29 cellular contexts compared by ENCODE assay signal in the genomic region with DNA sequence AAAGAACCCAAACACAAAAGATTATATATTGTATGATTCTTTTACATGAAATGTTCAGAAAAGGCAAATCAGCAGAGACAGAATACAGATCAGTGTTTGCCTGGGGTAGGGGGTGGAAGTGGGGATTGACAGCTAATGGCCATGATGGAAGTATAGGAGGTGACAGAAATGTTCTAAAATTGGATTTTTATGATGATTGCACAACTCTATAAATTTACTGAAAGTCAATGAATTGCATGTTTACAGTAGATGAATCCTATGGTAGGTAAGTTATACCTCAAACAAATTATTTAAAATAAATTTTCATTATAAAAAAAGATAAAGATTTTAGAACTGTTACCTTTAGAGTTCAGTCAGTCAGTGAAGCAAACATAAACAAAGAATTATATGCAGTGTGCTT.
"Had no signal": no experiment of that assay in that cellular context is flagged by ENCODE, and none has a peak within 500 bp of the region (broad histone marks: within the 10 kb centered on the region; RNA-seq: fewer than 3 reads in every experiment).

No MANE protein-coding gene starts in this region.

- H3K4me3 Mint-ChIP-seq: stimulated activated effector memory CD8-positive, alpha-beta T cell treated with anti-CD3 and anti-CD28 coated beads, Interleukin-12 subunit alpha, Interleukin-12 subunit beta, amount 100 ng/mL, for 72 hours; stimulated activated memory B cell treated with anti-CD40 and anti-IgM and Interleukin-4, amounts not matched to agents 10 μg/mL and 1 μg/mL and 100 μg/mL, for 72 hours; stimulated activated naive B cell treated with anti-CD40 and anti-IgM and Interleukin-4, amounts not matched to agents 10 μg/mL and 1 μg/mL and 100 μg/mL, for 72 hours; stimulated activated naive CD8-positive, alpha-beta T cell treated with anti-CD3 and anti-CD28 coated beads, Interleukin-15, amount 100 ng/mL, for 72 hours; stimulated activated naive CD8-positive, alpha-beta T cell treated with anti-CD3 and anti-CD28 coated beads, Interleukin-15, Interleukin-2, amounts not matched to agents 100 ng/mL and 50 ng/mL, for 24 hours; type B pancreatic cell had no signal

- H3K27me3 Mint-ChIP-seq: stimulated activated memory B cell treated with anti-CD40 and anti-IgM and Interleukin-4, amounts not matched to agents 10 μg/mL and 1 μg/mL and 100 μg/mL, for 72 hours; stimulated activated naive B cell treated with anti-CD40 and anti-IgM and Interleukin-4, amounts not matched to agents 10 μg/mL and 1 μg/mL and 100 μg/mL, for 72 hours; stimulated activated naive CD8-positive, alpha-beta T cell treated with anti-CD3 and anti-CD28 coated beads, Interleukin-15, amount 100 ng/mL, for 72 hours; stimulated activated naive CD8-positive, alpha-beta T cell treated with anti-CD3 and anti-CD28 coated beads, Interleukin-15, Interleukin-2, amounts not matched to agents 100 ng/mL and 50 ng/mL, for 24 hours; type B pancreatic cell had no signal

- DNase-seq: stimulated activated CD4-positive, alpha-beta T cell treated with anti-CD3 and anti-CD28 coated beads, Interleukin-2, amount 100 ng/mL, for 48 hours; stimulated activated CD4-positive, alpha-beta T cell treated with anti-CD3 and anti-CD28 coated beads, Interleukin-4, amount 100 ng/mL, for 1 hour; stimulated activated CD4-positive, alpha-beta T cell treated with anti-CD3 and anti-CD28 coated beads, Interleukin-4, amount 100 ng/mL, for 24 hours; stimulated activated CD4-positive, alpha-beta T cell treated with anti-CD3 and anti-CD28 coated beads, Interleukin-4, amount 100 ng/mL, for 4 hours; stimulated activated CD8-positive, alpha-beta memory T cell treated with anti-CD3 and anti-CD28 coated beads, Interleukin-4, amount 100 ng/mL, for 48 hours; stimulated activated naive B cell treated with anti-CD40 and anti-IgM and Interleukin-4, amounts not matched to agents 10 μg/mL and 1 μg/mL and 100 μg/mL, for 72 hours; stimulated activated naive CD4-positive, alpha-beta T cell; stimulated activated naive CD4-positive, alpha-beta T cell treated with Interleukin-2 at 50 U/mL for 16 hours; stimulated activated naive CD8-positive, alpha-beta T cell treated with anti-CD3 and anti-CD28 coated beads, Interleukin-15, amount 100 ng/mL, for 72 hours; stimulated activated naive CD8-positive, alpha-beta T cell treated with anti-CD3 and anti-CD28 coated beads, Interleukin-15, Interleukin-2, amounts not matched to agents 100 U/mL and 50 U/mL, for 24 hours; stomach; substantia nigra; testis; thyroid gland; tibial artery; transverse colon; trophoblast cell; upper lobe of left lung; upper lobe of right lung; uterus had no signal

- H3K4me3 ChIP-seq: stomach, suprapubic skin, testis, thoracic aorta, thyroid gland, tibial artery, tibial nerve, transverse colon, upper lobe of left lung, upper lobe of right lung, uterus, vagina had no signal

- H3K4me1 ChIP-seq: suprapubic skin, testis, thyroid gland, tibial artery, transverse colon, uterus, vagina had no signal

- H3K27ac Mint-ChIP-seq: stimulated activated effector memory CD8-positive, alpha-beta T cell treated with anti-CD3 and anti-CD28 coated beads, Interleukin-12 subunit alpha, Interleukin-12 subunit beta, amount 100 ng/mL, for 72 hours; stimulated activated memory B cell treated with anti-CD40 and anti-IgM and Interleukin-4, amounts not matched to agents 10 μg/mL and 1 μg/mL and 100 μg/mL, for 72 hours; stimulated activated naive B cell treated with anti-CD40 and anti-IgM and Interleukin-4, amounts not matched to agents 10 μg/mL and 1 μg/mL and 100 μg/mL, for 72 hours; stimulated activated naive CD8-positive, alpha-beta T cell treated with anti-CD3 and anti-CD28 coated beads, Interleukin-15, amount 100 ng/mL, for 72 hours; stimulated activated naive CD8-positive, alpha-beta T cell treated with anti-CD3 and anti-CD28 coated beads, Interleukin-15, Interleukin-2, amounts not matched to agents 100 ng/mL and 50 ng/mL, for 24 hours; type B pancreatic cell had no signal

- H3K9me3 Mint-ChIP-seq: stimulated activated effector memory CD8-positive, alpha-beta T cell treated with anti-CD3 and anti-CD28 coated beads, Interleukin-12 subunit alpha, Interleukin-12 subunit beta, amount 100 ng/mL, for 72 hours; stimulated activated memory B cell treated with anti-CD40 and anti-IgM and Interleukin-4, amounts not matched to agents 10 μg/mL and 1 μg/mL and 100 μg/mL, for 72 hours; stimulated activated naive B cell treated with anti-CD40 and anti-IgM and Interleukin-4, amounts not matched to agents 10 μg/mL and 1 μg/mL and 100 μg/mL, for 72 hours; stimulated activated naive CD8-positive, alpha-beta T cell treated with anti-CD3 and anti-CD28 coated beads, Interleukin-15, amount 100 ng/mL, for 72 hours; stimulated activated naive CD8-positive, alpha-beta T cell treated with anti-CD3 and anti-CD28 coated beads, Interleukin-15, Interleukin-2, amounts not matched to agents 100 ng/mL and 50 ng/mL, for 24 hours; type B pancreatic cell had no signal

- ATAC-seq: stimulated activated effector memory CD8-positive, alpha-beta T cell treated with anti-CD3 and anti-CD28 coated beads, Interleukin-12 subunit alpha, Interleukin-12 subunit beta, amount 100 ng/mL, for 72 hours; stimulated activated memory B cell treated with anti-CD40 and anti-IgM and Interleukin-4, amounts not matched to agents 10 μg/mL and 1 μg/mL and 100 μg/mL, for 72 hours; stimulated activated naive B cell treated with anti-CD40 and anti-IgM and Interleukin-4, amounts not matched to agents 10 μg/mL and 1 μg/mL and 100 μg/mL, for 72 hours; stimulated activated naive CD8-positive, alpha-beta T cell treated with anti-CD3 and anti-CD28 coated beads, Interleukin-15, amount 100 ng/mL, for 72 hours; stimulated activated naive CD8-positive, alpha-beta T cell treated with anti-CD3 and anti-CD28 coated beads, Interleukin-15, Interleukin-2, amounts not matched to agents 100 U/mL and 50 U/mL, for 24 hours; upper lobe of right lung had no signal

- H3K9me3 ChIP-seq: stomach, suprapubic skin, testis, thoracic aorta, thyroid gland, tibial artery, tibial nerve, transverse colon, upper lobe of left lung, upper lobe of right lung, uterus, vagina had no signal

- H3K36me3 ChIP-seq: stomach, suprapubic skin, thoracic aorta, thyroid gland, tibial artery, tibial nerve, transverse colon, upper lobe of left lung, upper lobe of right lung, uterus, vagina had no signal

- H3K36me3 Mint-ChIP-seq: stimulated activated effector memory CD8-positive, alpha-beta T cell treated with anti-CD3 and anti-CD28 coated beads, Interleukin-12 subunit alpha, Interleukin-12 subunit beta, amount 100 ng/mL, for 72 hours; type B pancreatic cell had no signal

- H3K27ac ChIP-seq: stomach, suprapubic skin, testis, thoracic aorta, thyroid gland, tibial artery, tibial nerve, transverse colon, upper lobe of left lung, upper lobe of right lung, uterus, vagina had no signal

- H3K27me3 ChIP-seq: stomach, suprapubic skin, testis, thyroid gland, tibial artery, tibial nerve, transverse colon, upper lobe of left lung, upper lobe of right lung, uterus, vagina had no signal

- FAIRE-seq: urothelium cell line had no signal
